ENCODE assay signal across 17 cellular contexts in the genomic region with DNA sequence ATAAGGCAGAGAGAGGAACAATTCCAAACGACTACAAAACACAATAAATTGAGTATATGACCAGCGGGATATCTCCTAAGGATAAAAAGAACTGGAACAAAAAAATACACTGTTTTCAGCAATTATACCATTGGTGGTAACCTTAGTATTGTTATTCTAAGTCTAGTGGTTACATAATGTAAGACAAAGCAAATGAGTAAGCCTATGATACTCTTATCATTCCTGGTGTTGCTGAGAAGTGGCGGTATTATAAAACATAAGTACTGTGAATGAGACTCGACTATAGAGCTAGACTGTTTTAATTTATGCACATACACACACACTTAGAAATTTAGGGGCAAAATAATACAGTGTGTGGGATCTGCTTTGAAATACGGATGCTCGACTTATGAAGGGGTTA.
DNase-seq lines count a peak whose midpoint lies in the region; ATAC-seq and TF ChIP-seq lines count a peak whose summit lies in the region.
"Had no signal": no experiment of that assay in that cellular context is flagged by ENCODE, and none has a peak within 500 bp of the region (broad histone marks: within the 10 kb centered on the region; RNA-seq: fewer than 3 reads in every experiment).

No MANE protein-coding gene starts in this region.

- peaks cover 5% of the 10 kb centered on the region for H3K9me3 Mint-ChIP-seq in activated T-cell treated with anti-CD3 and anti-CD28 coated beads, Interleukin-2, amount 50 U/mL, for 24 hours
- peaks cover 3% of the 10 kb centered on the region for H3K9me3 Mint-ChIP-seq in activated naive CD8-positive, alpha-beta T cell treated with anti-CD3 and anti-CD28 coated beads, Interleukin-2, amount 10 ng/mL, durations not matched to agents 7 days and 5 days
- H3K9me3 Mint-ChIP-seq in natural killer cell treated with Interleukin-12 subunit alpha and Interleukin-12 subunit beta and Interleukin-15 and Interleukin-18, amount 100 ng/mL, for 72 hours = no peaks in the 10 kb centered on the region
- H3K9me3 Mint-ChIP-seq in chondrocyte (ENCODE audit: low read depth) = no peaks in the 10 kb centered on the region

- H3K79me2 ChIP-seq in Karpas-422 (ENCODE audit: low read length) = peaks cover 97% of the 10 kb centered on the region

- no peak for TF ChIP-seq POLR2A in adrenal gland (IDR thresholded peaks at IDR 0.05)

- no peaks in the 10 kb centered on the region for H4K20me1 ChIP-seq in Karpas-422 (ENCODE audit: insufficient read depth, low read depth, low read length)

- H3K27ac ChIP-seq in Karpas-422 (ENCODE audit: low read length) = peak overlapping the region; percentile 69
- H3K27ac ChIP-seq in adrenal gland = no peak overlapping the region
- H3K27ac ChIP-seq: parathyroid adenoma had no signal

- H3K9me3 ChIP-seq in Karpas-422 (ENCODE audit: low read length) = no peaks in the 10 kb centered on the region
- H3K9me3 ChIP-seq in adrenal gland (replicated peaks in 1 of 3) = no peaks in the 10 kb centered on the region

- 81 to 86% (median 83%) methylated on average over 6 of the region's 6 CpGs for WGBS in adrenal gland, 4 donors

- H3K27me3 ChIP-seq in Karpas-422 (ENCODE audit: low read length) (no peaks in the 10 kb centered on the region), adrenal gland (no peaks in the 10 kb centered on the region)

- H3K36me3 Mint-ChIP-seq in activated T-cell treated with anti-CD3 and anti-CD28 coated beads, Interleukin-2, amount 50 U/mL, for 24 hours (ENCODE audit: low read depth) = peaks cover 26% of the 10 kb centered on the region
- H3K36me3 Mint-ChIP-seq in activated naive CD8-positive, alpha-beta T cell treated with anti-CD3 and anti-CD28 coated beads, Interleukin-2, amount 10 ng/mL, durations not matched to agents 7 days and 5 days = peaks cover 32% of the 10 kb centered on the region
- H3K36me3 Mint-ChIP-seq in natural killer cell treated with Interleukin-12 subunit alpha and Interleukin-12 subunit beta and Interleukin-15 and Interleukin-18, amount 100 ng/mL, for 72 hours = peaks cover 13% of the 10 kb centered on the region
- H3K36me3 Mint-ChIP-seq in chondrocyte (ENCODE audit: low read depth) = peaks cover 3% of the 10 kb centered on the region

- peak overlapping the region; percentile 2 for H3K4me2 ChIP-seq in Karpas-422 (ENCODE audit: low read depth, low read length, poor library complexity, severe bottlenecking)

- H3K4me3 Mint-ChIP-seq in activated T-cell treated with anti-CD3 and anti-CD28 coated beads, Interleukin-2, amount 50 U/mL, for 24 hours = no peak overlapping the region
- peak overlapping the region; percentile 65 for H3K4me3 Mint-ChIP-seq in activated naive CD8-positive, alpha-beta T cell treated with anti-CD3 and anti-CD28 coated beads, Interleukin-2, amount 10 ng/mL, durations not matched to agents 7 days and 5 days
- peak overlapping the region; percentile 8 for H3K4me3 Mint-ChIP-seq in natural killer cell treated with Interleukin-12 subunit alpha and Interleukin-12 subunit beta and Interleukin-15 and Interleukin-18, amount 100 ng/mL, for 72 hours
- no peak overlapping the region for H3K4me3 Mint-ChIP-seq in chondrocyte (ENCODE audit: unreplicated experiment)

- no peak for ATAC-seq in activated naive CD8-positive, alpha-beta T cell treated with anti-CD3 and anti-CD28 coated beads, Interleukin-2, amount 10 ng/mL, durations not matched to agents 7 days and 5 days (ENCODE audit: low read depth)
- no peak for ATAC-seq in natural killer cell treated with Interleukin-12 subunit alpha and Interleukin-12 subunit beta and Interleukin-15 and Interleukin-18, amount 100 ng/mL, for 72 hours
- no peak for ATAC-seq in GM19324 (IDR thresholded peaks at IDR 0.05; ENCODE audit: low FRiP score, unreplicated experiment)

- H3K9ac ChIP-seq in Karpas-422 (ENCODE audit: low read length) = no peak overlapping the region
- H3K9ac ChIP-seq: parathyroid adenoma had no signal

- no peaks in the 10 kb centered on the region for H3K27me3 Mint-ChIP-seq in activated T-cell treated with anti-CD3 and anti-CD28 coated beads, Interleukin-2, amount 50 U/mL, for 24 hours
- no peaks in the 10 kb centered on the region for H3K27me3 Mint-ChIP-seq in activated naive CD8-positive, alpha-beta T cell treated with anti-CD3 and anti-CD28 coated beads, Interleukin-2, amount 10 ng/mL, durations not matched to agents 7 days and 5 days
- no peaks in the 10 kb centered on the region for H3K27me3 Mint-ChIP-seq in natural killer cell treated with Interleukin-12 subunit alpha and Interleukin-12 subunit beta and Interleukin-15 and Interleukin-18, amount 100 ng/mL, for 72 hours
- no peaks in the 10 kb centered on the region for H3K27me3 Mint-ChIP-seq in chondrocyte (ENCODE audit: low read depth)

- H3K4me1 Mint-ChIP-seq in activated T-cell treated with anti-CD3 and anti-CD28 coated beads, Interleukin-2, amount 50 U/mL, for 24 hours (ENCODE audit: low read depth) = peaks cover 77% of the 10 kb centered on the region
- peaks cover 60% of the 10 kb centered on the region for H3K4me1 Mint-ChIP-seq in activated naive CD8-positive, alpha-beta T cell treated with anti-CD3 and anti-CD28 coated beads, Interleukin-2, amount 10 ng/mL, durations not matched to agents 7 days and 5 days
- H3K4me1 Mint-ChIP-seq in natural killer cell treated with Interleukin-12 subunit alpha and Interleukin-12 subunit beta and Interleukin-15 and Interleukin-18, amount 100 ng/mL, for 72 hours (ENCODE audit: low read depth in 2 of 2) = peaks cover 35 to 49% of the 10 kb centered on the region in 2 donors
- peaks cover 62% of the 10 kb centered on the region for H3K4me1 Mint-ChIP-seq in chondrocyte (ENCODE audit: low read depth)

- H3K4me1 ChIP-seq in Karpas-422 (ENCODE audit: low read length) (peaks cover 74% of the 10 kb centered on the region), adrenal gland (replicated peaks in 1 of 2) (peaks cover 20 to 54% of the 10 kb centered on the region in 2 donors)
- H3K4me1 ChIP-seq: parathyroid adenoma had no signal

- peak overlapping the region; percentile 77 for H3K27ac Mint-ChIP-seq in activated T-cell treated with anti-CD3 and anti-CD28 coated beads, Interleukin-2, amount 50 U/mL, for 24 hours
- H3K27ac Mint-ChIP-seq in activated naive CD8-positive, alpha-beta T cell treated with anti-CD3 and anti-CD28 coated beads, Interleukin-2, amount 10 ng/mL, durations not matched to agents 7 days and 5 days = peak overlapping the region; percentile 65
- peak overlapping the region in 1 of 2 donors; percentile 63 for H3K27ac Mint-ChIP-seq in natural killer cell treated with Interleukin-12 subunit alpha and Interleukin-12 subunit beta and Interleukin-15 and Interleukin-18, amount 100 ng/mL, for 72 hours
- H3K27ac Mint-ChIP-seq in chondrocyte (ENCODE audit: unreplicated experiment) = no peak overlapping the region

- intact Hi-C loops in adrenal gland (cut with DNase I) = no loop called here

- H3K9me2 ChIP-seq in Karpas-422 (replicated peaks; ENCODE audit: insufficient read depth, low read length) = no peaks in the 10 kb centered on the region

- no peak overlapping the region for H3K4me3 ChIP-seq in Karpas-422 (ENCODE audit: low read length)
- no peak overlapping the region for H3K4me3 ChIP-seq in adrenal gland

- POLR2A ChIA-PET in activated naive CD8-positive, alpha-beta T cell treated with anti-CD3 and anti-CD28 coated beads, Interleukin-2, amount 10 ng/mL, durations not matched to agents 7 days and 5 days (lab: Charles Lee) = interaction anchor here (0.7 to 1.8 kb wide), 3 partner anchors 25 to 225 kb away, joined by 3 to 6 read pairs (median 3); no protein-coding TSS in a partner anchor

- H3K36me3 ChIP-seq in Karpas-422 (ENCODE audit: insufficient read depth, low read length) (no peaks in the 10 kb centered on the region), adrenal gland (replicated peaks in 1 of 2) (no peaks in the 10 kb centered on the region)

- H2AFZ ChIP-seq in Karpas-422 (ENCODE audit: low read length) = no peak overlapping the region
- H2AFZ ChIP-seq: parathyroid adenoma had no signal

- TF ChIP-seq CTCF in chondrocyte (IDR thresholded peaks at IDR 0.05) (no peak), adrenal gland (IDR thresholded peaks at IDR 0.05) (no peak)

- DNase-seq in activated T-cell treated with anti-CD3 and anti-CD28 coated beads, Interleukin-2, amount 50 U/mL, for 24 hours = no peak
- no peak for DNase-seq in activated T-cell treated with anti-CD3 and anti-CD28 coated beads, Interleukin-2, amount 50 U/mL, for 48 hours
- DNase-seq in Karpas-422 = no peak
- no peak for DNase-seq in activated naive CD8-positive, alpha-beta T cell treated with anti-CD3 and anti-CD28 coated beads, Interleukin-2, amount 10 ng/mL, durations not matched to agents 7 days and 5 days
- no peak for DNase-seq in natural killer cell treated with Interleukin-12 subunit alpha and Interleukin-12 subunit beta and Interleukin-15 and Interleukin-18, amount 100 ng/mL, for 72 hours (ENCODE audit: low spot score)
- DNase-seq in chondrocyte (ENCODE audit: low spot score) = no peak
- DNase-seq in adrenal gland = no peak
- DNase-seq: activated CD4-positive, alpha-beta T cell treated with anti-CD3 and anti-CD28 coated beads for 4 hours; activated naive CD4-positive, alpha-beta T cell; DMS53; head of caudate nucleus; midbrain; NCI-H1417; NCI-H524; stimulated activated CD4-positive, alpha-beta T cell treated with anti-CD3 and anti-CD28 coated beads, Interleukin-12 subunit alpha, Interleukin-12 subunit beta, amount 100 ng/mL, for 4 hours had no signal

Comparison
In these comparisons a context has a peak if more than half of its experiments do, and no peak if none do; other contexts are left out.
1. H3K4me3 Mint-ChIP-seq: peak in activated naive CD8-positive, alpha-beta T cell treated with anti-CD3 and anti-CD28 coated beads, Interleukin-2, amount 10 ng/mL, durations not matched to agents 7 days and 5 days (single experiment) and natural killer cell treated with Interleukin-12 subunit alpha and Interleukin-12 subunit beta and Interleukin-15 and Interleukin-18, amount 100 ng/mL, for 72 hours (single experiment); none in activated T-cell treated with anti-CD3 and anti-CD28 coated beads, Interleukin-2, amount 50 U/mL, for 24 hours (single experiment) and chondrocyte (single experiment).